In the genomic region with DNA sequence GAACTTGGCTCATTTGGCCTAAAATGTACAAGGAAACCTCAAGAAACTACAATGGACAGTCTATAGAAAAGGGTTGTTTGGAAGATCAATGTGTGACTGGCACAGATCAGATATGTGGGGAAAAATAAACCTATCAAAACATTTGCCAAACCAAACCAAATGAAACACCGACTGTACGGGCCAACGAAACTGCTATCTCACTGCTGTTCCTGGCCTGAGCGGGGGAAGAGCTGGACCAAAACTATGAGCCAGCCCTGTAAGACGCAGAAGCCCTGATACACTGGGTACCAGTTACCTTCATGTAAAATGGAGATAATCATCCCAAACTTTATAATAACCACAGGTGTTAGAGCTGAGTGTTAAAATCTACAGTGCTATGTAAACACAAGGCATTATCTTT, we compare ENCODE assay signal across 14 cellular contexts. TPM values are rescaled to one million over a fixed set of nuclear protein-coding genes. Genes with fewer than 3 reads are reported as not detected.
DNase-seq lines count a peak whose midpoint lies in the region; ATAC-seq, FAIRE-seq and TF ChIP-seq lines count a peak whose summit lies in the region.
"Had no signal": no experiment of that assay in that cellular context is flagged by ENCODE, and none has a peak within 500 bp of the region (broad histone marks: within the 10 kb centered on the region; RNA-seq: fewer than 3 reads in every experiment).

No MANE protein-coding gene starts in this region.

- CTCF ChIA-PET in CD4-positive, alpha-beta T cell (lab: Charles Lee), result interaction anchor here (1.1 kb wide), 1 partner anchor 245 kb away, joined by 3 read pairs; no protein-coding TSS in a partner anchor
- CTCF ChIA-PET in endothelial cell of umbilical vein (lab: Charles Lee), result interaction anchor here (0.9 to 1.2 kb wide), 3 partner anchors 69 to 245 kb away, joined by 4 read pairs; no protein-coding TSS in a partner anchor

- intact Hi-C loops in CD4-positive, alpha-beta T cell (cut with DNase I, micrococcal nuclease), result no loop called here
- intact Hi-C loops in endothelial cell of umbilical vein (cut with micrococcal nuclease), result loop anchor here (10.0 kb wide), 1 partner anchor 335 kb away; a partner anchor contains a TSS

- no peak for DNase-seq in CD4-positive, alpha-beta T cell
- DNase-seq in GM23338 (ENCODE audit: low spot score), result no peak
- peak; percentile 39 for DNase-seq in endothelial cell of umbilical vein (ENCODE audit: low read depth, low spot score)
- DNase-seq in progenitor cell of endocrine pancreas (ENCODE audit: low spot score, unreplicated experiment), result no peak
- DNase-seq in D721Med (ENCODE audit: insufficient read length, low spot score), result no peak
- DNase-seq in HuH-7 (ENCODE audit: low spot score), result no peak
- no peak for DNase-seq in activated effector memory CD4-positive, alpha-beta T cell treated with Interleukin-2 at 50 U/mL for 16 hours
- DNase-seq: foreskin keratinocyte; HCEC 1CT; MG63; NCI-H2029; NCI-H748 treated with DMSO at 0.1 percent for 48 hours; RPMI8226; stimulated activated naive CD4-positive, alpha-beta T cell treated with Interleukin-2 at 50 U/mL for 16 hours had no signal

- no peak overlapping the region for H3K4me3 ChIP-seq in GM23338
- no peak overlapping the region for H3K4me3 ChIP-seq in endothelial cell of umbilical vein (replicated peaks in 1 of 3; ENCODE audit: insufficient read depth in 1 of 3, low read depth in 1 of 3, low read length in 3 of 3)
- H3K4me3 ChIP-seq: MG63 had no signal

- H3K9me2 ChIP-seq in GM23338 (ENCODE audit: insufficient read depth), result no peaks in the 10 kb centered on the region

- no peaks in the 10 kb centered on the region for H3K9me3 Mint-ChIP-seq in CD4-positive, alpha-beta T cell
- no peaks in the 10 kb centered on the region for H3K9me3 Mint-ChIP-seq in GM23338
- H3K9me3 Mint-ChIP-seq in progenitor cell of endocrine pancreas (ENCODE audit: low read depth), result no peaks in the 10 kb centered on the region

- no peak overlapping the region for H3K9ac ChIP-seq in endothelial cell of umbilical vein (replicated peaks; ENCODE audit: extremely low read depth, insufficient read depth, low read length)

- H2AFZ ChIP-seq in GM23338 (no peak overlapping the region), endothelial cell of umbilical vein (ENCODE audit: low read depth, low read length) (no peak overlapping the region)

- no peak for TF ChIP-seq POLR2A in endothelial cell of umbilical vein (IDR thresholded peaks at IDR 0.05; ENCODE audit: low read depth, low read length)

- H3K9me3 ChIP-seq in CD4-positive, alpha-beta T cell (ENCODE audit: control insufficient read depth, low read length), result no peaks in the 10 kb centered on the region
- H3K9me3 ChIP-seq in endothelial cell of umbilical vein (replicated peaks; ENCODE audit: control insufficient read depth, insufficient read depth, low read length), result no peaks in the 10 kb centered on the region
- H3K9me3 ChIP-seq: MG63 had no signal

- H3K36me3 ChIP-seq in GM23338 (ENCODE audit: insufficient read depth), result no peaks in the 10 kb centered on the region
- no peaks in the 10 kb centered on the region for H3K36me3 ChIP-seq in endothelial cell of umbilical vein (ENCODE audit: control insufficient read depth in 2 of 2, extremely low read depth in 1 of 2, insufficient read depth in 2 of 2, low read length in 2 of 2)

- H3K4me1 ChIP-seq in GM23338 (ENCODE audit: insufficient read depth) (peaks cover 74% of the 10 kb centered on the region), endothelial cell of umbilical vein (ENCODE audit: control insufficient read depth, extremely low read depth, insufficient read depth, low read length) (peaks cover 57% of the 10 kb centered on the region)

- H3K79me2 ChIP-seq in GM23338 (replicated peaks; ENCODE audit: insufficient read depth), result peaks cover 76% of the 10 kb centered on the region
- peaks cover 91% of the 10 kb centered on the region for H3K79me2 ChIP-seq in endothelial cell of umbilical vein (ENCODE audit: control insufficient read depth, insufficient read depth, low read length)

- FAIRE-seq in endothelial cell of umbilical vein (lab: Jason Lieb, UNC) (no peak), D721Med (lab: Jason Lieb, UNC) (no peak)

- no peak for TF ChIP-seq CTCF in CD4-positive, alpha-beta T cell (IDR thresholded peaks at IDR 0.05)
- no peak for TF ChIP-seq CTCF in GM23338 (conservative IDR thresholded peaks at IDR 0.05; ENCODE audit: low read depth in 2 of 2)
- no peak for TF ChIP-seq CTCF in endothelial cell of umbilical vein (IDR thresholded peaks at IDR 0.05; ENCODE audit: extremely low read depth in 1 of 2, insufficient read depth in 1 of 2, low read depth in 1 of 2, low read length in 2 of 2)
- TF ChIP-seq CTCF in progenitor cell of endocrine pancreas (IDR thresholded peaks at IDR 0.05; ENCODE audit: unreplicated experiment), result no peak
- TF ChIP-seq CTCF in D721Med (IDR thresholded peaks at IDR 0.05; ENCODE audit: insufficient read depth, missing control alignments), result no peak

- H3K27me3 Mint-ChIP-seq in CD4-positive, alpha-beta T cell, result no peaks in the 10 kb centered on the region
- H3K27me3 Mint-ChIP-seq in GM23338 (ENCODE audit: insufficient read depth, low read depth, poor library complexity), result peaks cover 7% of the 10 kb centered on the region
- no peaks in the 10 kb centered on the region for H3K27me3 Mint-ChIP-seq in progenitor cell of endocrine pancreas

- H3K27ac ChIP-seq in CD4-positive, alpha-beta T cell (ENCODE audit: low read depth, low read length), result no peak overlapping the region
- no peak overlapping the region for H3K27ac ChIP-seq in GM23338 (ENCODE audit: low read depth)
- no peak overlapping the region for H3K27ac ChIP-seq in endothelial cell of umbilical vein (ENCODE audit: insufficient read depth, low read depth, low read length)
- H3K27ac ChIP-seq: foreskin keratinocyte had no signal

- no TSS peak for BruUV-seq in endothelial cell of umbilical vein (replicated peaks; lab: Mats Ljungman, UMichigan)

- no peaks in the 10 kb centered on the region for H3K9me1 ChIP-seq in endothelial cell of umbilical vein (replicated peaks; ENCODE audit: control insufficient read depth, extremely low read depth, insufficient read depth, low read length)

- no peak overlapping the region for H3K4me3 Mint-ChIP-seq in CD4-positive, alpha-beta T cell
- H3K4me3 Mint-ChIP-seq in GM23338 (no peak overlapping the region; the same call in 2 of the 3 replicates), progenitor cell of endocrine pancreas (ENCODE audit: low read depth) (peak overlapping the region; percentile 32)

- peak overlapping the region; percentile 81 for H3K27ac Mint-ChIP-seq in CD4-positive, alpha-beta T cell
- H3K27ac Mint-ChIP-seq in GM23338, result 0 out of 2 replicates have a peak overlapping the region, but pooled peaks have one; percentile 9
- H3K27ac Mint-ChIP-seq in progenitor cell of endocrine pancreas, result peak overlapping the region; percentile 78

- peaks cover 97% of the 10 kb centered on the region for H3K4me1 Mint-ChIP-seq in CD4-positive, alpha-beta T cell (ENCODE audit: low read depth)
- H3K4me1 Mint-ChIP-seq in GM23338 (peaks cover 79% of the 10 kb centered on the region), progenitor cell of endocrine pancreas (ENCODE audit: low read depth) (peaks cover 61% of the 10 kb centered on the region)

- dilution Hi-C loops in endothelial cell of umbilical vein (cut with MboI; ENCODE audit: extremely low pct_ligation_motif_present, low sequenced_read_pairs), result no loop called here

- ATAC-seq in CD4-positive, alpha-beta T cell (ENCODE audit: poor library complexity), result no peak
- ATAC-seq in GM23338, result no peak
- ATAC-seq: foreskin keratinocyte had no signal

- H4K20me1 ChIP-seq in GM23338 (replicated peaks; ENCODE audit: insufficient read depth) (peaks cover 13% of the 10 kb centered on the region), endothelial cell of umbilical vein (replicated peaks; ENCODE audit: control insufficient read depth, extremely low read depth, insufficient read depth, low read length) (no peaks in the 10 kb centered on the region)

- H3F3A ChIP-seq in GM23338 (replicated peaks; ENCODE audit: low read depth), result peaks cover 11% of the 10 kb centered on the region

- H3K4me2 ChIP-seq in GM23338, result peak overlapping the region; percentile 37
- H3K4me2 ChIP-seq in endothelial cell of umbilical vein (ENCODE audit: insufficient read depth, low read length), result no peak overlapping the region

- peaks cover 50% of the 10 kb centered on the region for H3K36me3 Mint-ChIP-seq in CD4-positive, alpha-beta T cell (ENCODE audit: low read depth)
- H3K36me3 Mint-ChIP-seq in GM23338 (ENCODE audit: low read depth), result peaks cover 28% of the 10 kb centered on the region
- H3K36me3 Mint-ChIP-seq in progenitor cell of endocrine pancreas (ENCODE audit: insufficient read depth), result peaks cover 23% of the 10 kb centered on the region

- H3K27me3 ChIP-seq in CD4-positive, alpha-beta T cell (ENCODE audit: control insufficient read depth, insufficient read depth, low read length), result no peaks in the 10 kb centered on the region
- H3K27me3 ChIP-seq in GM23338 (ENCODE audit: insufficient read depth) (peaks cover 10% of the 10 kb centered on the region), endothelial cell of umbilical vein (ENCODE audit: control insufficient read depth in 2 of 2, insufficient read depth in 2 of 2, low read length in 2 of 2) (no peaks in the 10 kb centered on the region)
- H3K27me3 ChIP-seq: foreskin keratinocyte, MG63 had no signal

- POLR2A ChIA-PET in CD4-positive, alpha-beta T cell (lab: Charles Lee), result interaction anchor here (0.9 to 1.1 kb wide), 2 partner anchors 11 to 60 kb away, joined by 3 read pairs; no protein-coding TSS in a partner anchor
- POLR2A ChIA-PET in endothelial cell of umbilical vein (lab: Charles Lee), result no interaction called here

TF ChIP-seq in GM23338, 12 proteins besides CTCF, POLR2A, EP300 and RAD21:
- no peak for TF ChIP-seq EZH2 (IDR thresholded peaks at IDR 0.05; ENCODE audit: low read depth, unreplicated experiment)

TF ChIP-seq in endothelial cell of umbilical vein, 7 proteins besides CTCF, POLR2A, EP300 and RAD21 (continues in another document):
- TF ChIP-seq EZH2 (IDR thresholded peaks at IDR 0.05; ENCODE audit: borderline replicate concordance, low read depth, low read length, severe bottlenecking) (no peak), JUN (IDR thresholded peaks at IDR 0.05; ENCODE audit: borderline replicate concordance, insufficient read depth, insufficient read length, low read depth) (no peak)

RNA-seq across cellular contexts. Expression of a gene that starts 11.7 kb away (rescaled TPM):
- total RNA-seq in CD4-positive, alpha-beta T cell, result 10 to 100 TPM; 20.6 to 24.1 TPM
- total RNA-seq in GM23338 (2014; rRNA removed; shearing (Covaris generic)), result 23.2 and 31.4 TPM in 2 replicates
- polyA plus RNA-seq in GM23338 (2016; fragmentation: Nextera tagmentation; extraction: Ambion mirVana) (22.9 and 31.4 TPM in 2 replicates), endothelial cell of umbilical vein (14.6 and 14.9 TPM in 2 replicates)
- total RNA-seq in endothelial cell of umbilical vein (40.2 and 54.7 TPM in 2 replicates), progenitor cell of endocrine pancreas (43.1 and 48.5 TPM in 2 replicates)
- polyA plus RNA-seq in endothelial cell of umbilical vein (2011; cell fraction: cytosol; rRNA removed), result 23.3 and 25.2 TPM in 2 replicates
- 20.4 and 27.5 TPM in 2 replicates for polyA plus RNA-seq in endothelial cell of umbilical vein (2011; cell fraction: nucleus; rRNA removed)
- 12.7 and 22.3 TPM in 2 replicates for polyA plus RNA-seq in endothelial cell of umbilical vein (2012)
- 21.0 and 23.1 TPM in 2 replicates for polyA minus RNA-seq in endothelial cell of umbilical vein
- 1.1 TPM for polyA minus RNA-seq in endothelial cell of umbilical vein (2011; cell fraction: cytosol; rRNA and poly(A)+ RNA removed)
- 19.4 and 31.1 TPM in 2 replicates for polyA minus RNA-seq in endothelial cell of umbilical vein (2011; cell fraction: nucleus; rRNA and poly(A)+ RNA removed)

Comparison
In these comparisons a context has a peak if more than half of its experiments do, and no peak if none do; other contexts are left out.
1. H3K27ac Mint-ChIP-seq: peak in every context shown above with its lines; median percentile 81 in CD4-positive, alpha-beta T cell; 78 in progenitor cell of endocrine pancreas; 9 in GM23338.